11 cellular contexts compared by ENCODE assay signal in the genomic region with DNA sequence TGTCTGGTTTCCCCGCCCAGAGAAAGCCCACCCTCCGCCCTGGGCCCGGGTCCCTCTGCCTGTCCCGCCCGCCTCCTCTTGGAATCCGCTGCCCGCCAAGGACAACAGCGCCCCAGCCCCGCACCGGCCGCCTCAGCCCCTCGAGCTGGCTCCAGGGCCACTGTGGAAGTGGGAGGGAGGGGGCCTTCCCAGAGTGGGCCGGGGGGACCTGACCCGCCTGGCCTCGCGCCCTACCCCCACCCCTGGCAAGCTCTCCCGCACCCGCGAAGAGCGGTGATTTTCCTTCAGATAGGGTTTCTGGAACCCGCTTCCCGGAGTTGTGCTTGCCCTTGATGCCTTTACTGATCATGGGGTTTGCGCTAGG. TPM values are rescaled to one million over a fixed set of nuclear protein-coding genes. Genes with fewer than 3 reads are reported as not detected.
A peak's percentile ranks its signal among the peaks of the same experiment; 100 is the strongest.
DNase-seq lines count a peak whose midpoint lies in the region; ATAC-seq and TF ChIP-seq lines count a peak whose summit lies in the region.
"Had no signal": no experiment of that assay in that cellular context is flagged by ENCODE, and none has a peak within 500 bp of the region (broad histone marks: within the 10 kb centered on the region; RNA-seq: fewer than 3 reads in every experiment).

No MANE protein-coding gene starts in this region.

- ATAC-seq in activated T-helper 17 cell treated with anti-CD3 and anti-CD28 coated beads, Interleukin-2, amount 50 U/mL, for 72 hours (replicated peaks): no peak
- no peak for ATAC-seq in naive thymus-derived CD8-positive, alpha-beta T cell

- peak overlapping the region in 1 of 7 donors; percentile 36 for H3K27ac Mint-ChIP-seq in CD14-positive monocyte
- H3K27ac Mint-ChIP-seq in activated T-helper 17 cell treated with anti-CD3 and anti-CD28 coated beads, Interleukin-2, amount 50 U/mL, for 72 hours: no peak overlapping the region
- H3K27ac Mint-ChIP-seq in naive thymus-derived CD8-positive, alpha-beta T cell: peak overlapping the region in 4 of 10 donors; percentile 44 to 68 (median 58)

- H3K36me3 Mint-ChIP-seq in CD14-positive monocyte: peaks cover 23 to 38% of the 10 kb centered on the region in 2 donors
- peaks cover 12% of the 10 kb centered on the region for H3K36me3 Mint-ChIP-seq in activated T-helper 17 cell treated with anti-CD3 and anti-CD28 coated beads, Interleukin-2, amount 50 U/mL, for 72 hours (ENCODE audit: low read depth)
- H3K36me3 Mint-ChIP-seq in naive thymus-derived CD8-positive, alpha-beta T cell: peaks cover 0 to 14% (median 0%) of the 10 kb centered on the region in 3 donors

- no peaks in the 10 kb centered on the region for H3K9me2 ChIP-seq in DOHH2 (replicated peaks; ENCODE audit: control insufficient read depth, low read length)

- no peak overlapping the region for H3K4me3 ChIP-seq in DOHH2 (ENCODE audit: low read length)
- H3K4me3 ChIP-seq: sigmoid colon had no signal

- peaks cover 2 to 43% (median 36%) of the 10 kb centered on the region in 7 donors for H3K9me3 Mint-ChIP-seq in CD14-positive monocyte
- no peaks in the 10 kb centered on the region for H3K9me3 Mint-ChIP-seq in activated T-helper 17 cell treated with anti-CD3 and anti-CD28 coated beads, Interleukin-2, amount 50 U/mL, for 72 hours
- H3K9me3 Mint-ChIP-seq in naive thymus-derived CD8-positive, alpha-beta T cell: peaks cover 0 to 6% (median 0%) of the 10 kb centered on the region in 9 donors

- DNase-seq in CD14-positive monocyte (ENCODE audit: low spot score) (no peak), NCI-H510A treated with DMSO at 0.1 percent for 48 hours (lab: John Stamatoyannopoulos, UW) (no peak), posterior vena cava (ENCODE audit: low spot score) (no peak), AG20443 (ENCODE audit: low spot score) (no peak)
- no peak for DNase-seq in naive thymus-derived CD8-positive, alpha-beta T cell
- DNase-seq: activated CD4-positive, CD25-positive, alpha-beta regulatory T cell treated with anti-CD3 and anti-CD28 coated beads, Interleukin-2, amount 50 U/mL, for 72 hours; COR-L47; NCI-H2081 treated with DMSO at 0.1 percent for 48 hours; sigmoid colon had no signal

- H3K27me3 ChIP-seq in DOHH2 (ENCODE audit: control insufficient read depth, low read length): peaks cover 23% of the 10 kb centered on the region

- TF ChIP-seq CTCF in CD14-positive monocyte (IDR thresholded peaks at IDR 0.05): no peak
- TF ChIP-seq CTCF in DOHH2 (IDR thresholded peaks at IDR 0.05; ENCODE audit: low read depth, low read length, poor library complexity, severe bottlenecking): no peak

- H3K27me3 Mint-ChIP-seq in CD14-positive monocyte (ENCODE audit: low read depth in 3 of 3): peaks cover 56 to 73% (median 62%) of the 10 kb centered on the region in 3 donors
- H3K27me3 Mint-ChIP-seq in activated T-helper 17 cell treated with anti-CD3 and anti-CD28 coated beads, Interleukin-2, amount 50 U/mL, for 72 hours: peaks cover 25% of the 10 kb centered on the region
- peaks cover 23 to 51% (median 26%) of the 10 kb centered on the region in 5 donors for H3K27me3 Mint-ChIP-seq in naive thymus-derived CD8-positive, alpha-beta T cell

- no peaks in the 10 kb centered on the region for H3K9me3 ChIP-seq in DOHH2 (ENCODE audit: control insufficient read depth, insufficient read depth, low read length)
- H3K9me3 ChIP-seq: sigmoid colon had no signal

- H3K4me1 ChIP-seq in DOHH2 (ENCODE audit: control insufficient read depth, low read length): peaks cover 56% of the 10 kb centered on the region

- POLR2A ChIA-PET in naive thymus-derived CD8-positive, alpha-beta T cell (lab: Charles Lee): interaction anchor here (0.7 to 7.0 kb wide), 3 partner anchors 11 to 195 kb away, joined by 3 to 152 read pairs (median 83); a partner anchor contains a TSS

- H4K20me1 ChIP-seq in DOHH2 (ENCODE audit: control insufficient read depth, insufficient read depth, low read depth, low read length): no peaks in the 10 kb centered on the region

- intact Hi-C loops in CD14-positive monocyte (cut with micrococcal nuclease) (loop anchor here (2.0 kb wide), 2 partner anchors 40 to 44 kb away; a partner anchor contains a TSS), posterior vena cava (cut with DNase I) (loop anchor here (5.0 to 10.0 kb wide), 2 partner anchors 38 to 46 kb away; a partner anchor contains a TSS)

- peak overlapping the region; percentile 69 for H3K4me2 ChIP-seq in DOHH2 (ENCODE audit: low read length)

- H3K4me1 Mint-ChIP-seq in CD14-positive monocyte: peaks cover 56% of the 10 kb centered on the region
- peaks cover 14% of the 10 kb centered on the region for H3K4me1 Mint-ChIP-seq in activated T-helper 17 cell treated with anti-CD3 and anti-CD28 coated beads, Interleukin-2, amount 50 U/mL, for 72 hours
- H3K4me1 Mint-ChIP-seq in naive thymus-derived CD8-positive, alpha-beta T cell: peaks cover 12 to 46% (median 42%) of the 10 kb centered on the region in 4 donors

- no peak overlapping the region for H3K27ac ChIP-seq in DOHH2 (ENCODE audit: low read depth, low read length)
- H3K27ac ChIP-seq: sigmoid colon had no signal

- H3F3A ChIP-seq in DOHH2 (ENCODE audit: control insufficient read depth, insufficient read depth): peaks cover 8% of the 10 kb centered on the region; the same call in 1 of the 2 replicates

- H3K4me3 Mint-ChIP-seq in CD14-positive monocyte: peak overlapping the region; percentile 62 to 93
- H3K4me3 Mint-ChIP-seq in activated T-helper 17 cell treated with anti-CD3 and anti-CD28 coated beads, Interleukin-2, amount 50 U/mL, for 72 hours: peak overlapping the region; percentile 67
- H3K4me3 Mint-ChIP-seq in naive thymus-derived CD8-positive, alpha-beta T cell: peak overlapping the region; percentile 16 to 72 (median 60)

- peaks cover 8% of the 10 kb centered on the region; the same call in 1 of the 2 replicates for H3K36me3 ChIP-seq in DOHH2 (ENCODE audit: control insufficient read depth, low read length)
- H3K36me3 ChIP-seq: sigmoid colon had no signal

- H3K79me2 ChIP-seq in DOHH2 (ENCODE audit: control insufficient read depth, low read length): peaks cover 14% of the 10 kb centered on the region

RNA-seq across cellular contexts. Expression of a gene that starts 2.3 kb away (rescaled TPM):
- 1 to 10 TPM; 2.5 TPM for polyA plus RNA-seq in CD14-positive monocyte
- total RNA-seq in activated T-helper 17 cell treated with anti-CD3 and anti-CD28 coated beads, Interleukin-2, amount 50 U/mL, for 72 hours: 1 to 10 TPM; 1.6 to 5.5 TPM
- total RNA-seq in naive thymus-derived CD8-positive, alpha-beta T cell: 1 to 10 TPM; 2.0 to 2.4 TPM
- polyA plus RNA-seq in naive thymus-derived CD8-positive, alpha-beta T cell: 1 to 10 TPM in 1 of 3 donors, under 1 TPM in 2; 0.13 to 1.4 (median 0.77) TPM
- total RNA-seq in posterior vena cava: 1 to 10 TPM; 4.4 to 5.1 TPM

RNA-seq across cellular contexts. Expression of a gene that starts 21.2 kb away (rescaled TPM):
- polyA plus RNA-seq in CD14-positive monocyte: under 1 TPM in 1 of 2 donors, not detected in 1; 0.09 TPM
- total RNA-seq in activated T-helper 17 cell treated with anti-CD3 and anti-CD28 coated beads, Interleukin-2, amount 50 U/mL, for 72 hours: 1 to 10 TPM in 1 of 2 donors, under 1 TPM in 1; 0.50 to 1.6 TPM
- 1 to 10 TPM; 1.2 to 1.6 TPM for total RNA-seq in naive thymus-derived CD8-positive, alpha-beta T cell
- under 1 TPM; 0.16 to 0.60 (median 0.46) TPM for polyA plus RNA-seq in naive thymus-derived CD8-positive, alpha-beta T cell
- total RNA-seq in posterior vena cava: 1 to 10 TPM; 1.6 to 1.8 TPM

RNA-seq across cellular contexts. Expression of a gene that starts 40.1 kb away (rescaled TPM):
- 1 to 10 TPM; 1.4 to 3.6 TPM for polyA plus RNA-seq in CD14-positive monocyte
- total RNA-seq in activated T-helper 17 cell treated with anti-CD3 and anti-CD28 coated beads, Interleukin-2, amount 50 U/mL, for 72 hours: 1 to 10 TPM; 8.7 to 9.1 TPM
- 10 to 100 TPM; 78.6 to 80.7 TPM for total RNA-seq in naive thymus-derived CD8-positive, alpha-beta T cell
- 10 to 100 TPM in 1 of 3 donors, 1 to 10 TPM in 2; 4.3 to 16.0 (median 9.3) TPM for polyA plus RNA-seq in naive thymus-derived CD8-positive, alpha-beta T cell
- total RNA-seq in posterior vena cava: 10 to 100 TPM; 11.5 to 14.4 TPM

Comparison
In these comparisons a context has a peak if more than half of its experiments do, and no peak if none do; other contexts are left out.
1. RNA of a gene that starts 40.1 kb away (total RNA-seq): 78.6 to 80.7 TPM in naive thymus-derived CD8-positive, alpha-beta T cell; 11.5 to 14.4 TPM in posterior vena cava and 8.7 to 9.1 TPM in activated T-helper 17 cell treated with anti-CD3 and anti-CD28 coated beads, Interleukin-2, amount 50 U/mL, for 72 hours; every median in the first group is over 4 times any median in the second.
2. Peak in every context shown above with its lines, with median percentiles within 50 percentile points of each other: H3K4me3 Mint-ChIP-seq.